8 cellular contexts compared by ENCODE assay signal in genomic region chr5:140700177-140701144, GRCh38. TPM values are rescaled to one million over a fixed set of nuclear protein-coding genes. Genes with fewer than 3 reads are reported as not detected.
DNase-seq lines count a peak whose midpoint lies in the region; ATAC-seq lines count a peak whose summit lies in the region.

TSS of gene ZMAT2 (plus strand) at chr5:140700447. CDS start at chr5:140700461, 14 bp downstream.

- peaks cover 34 to 38% of the 10 kb centered on the region in 2 donors for H3K36me3 Mint-ChIP-seq in activated naive CD4-positive, alpha-beta T cell treated with anti-CD3 and anti-CD28 coated beads, Interleukin-2, amount 50 U/mL, for 72 hours

- ATAC-seq in HG02610 (IDR thresholded peaks at IDR 0.05; ENCODE audit: unreplicated experiment) = peak; percentile 97
- peak; percentile 97 to 99 for ATAC-seq in activated naive CD4-positive, alpha-beta T cell treated with anti-CD3 and anti-CD28 coated beads, Interleukin-2, amount 50 U/mL, for 72 hours

- H3K27ac Mint-ChIP-seq in activated naive CD4-positive, alpha-beta T cell treated with anti-CD3 and anti-CD28 coated beads, Interleukin-2, amount 50 U/mL, for 72 hours = peak within 1 kb of the TSS; percentile 96 to 99

- DNase-seq in NCI-H1092 treated with DMSO at 0.1 percent for 48 hours (lab: John Stamatoyannopoulos, UW) = peak; percentile 92
- peak; percentile 97 for DNase-seq in SKM-1 (lab: John Stamatoyannopoulos, UW; ENCODE audit: unreplicated experiment)
- peak; percentile 84 to 90 for DNase-seq in activated naive CD4-positive, alpha-beta T cell treated with anti-CD3 and anti-CD28 coated beads, Interleukin-2, amount 50 U/mL, for 72 hours (ENCODE audit: low spot score in 2 of 2)
- DNase-seq in glomerular endothelial cell (ENCODE audit: extremely low read depth, low read depth, low spot score) = peak; percentile 96
- DNase-seq in occipital lobe (lab: John Stamatoyannopoulos, UW) = peak; percentile 93

- peak within 1 kb of the TSS; percentile 71 for H3K4me3 ChIP-seq in GM08714 (ENCODE audit: low read length)

- no peaks in the 10 kb centered on the region for H3K9me3 Mint-ChIP-seq in activated naive CD4-positive, alpha-beta T cell treated with anti-CD3 and anti-CD28 coated beads, Interleukin-2, amount 50 U/mL, for 72 hours

- H3K27ac ChIP-seq in temporal lobe (ENCODE audit: low read depth, low read length) = peak within 1 kb of the TSS; percentile 30

RNA-seq across cellular contexts. Expression of gene ZMAT2, which starts in this region (rescaled TPM):
- total RNA-seq in activated naive CD4-positive, alpha-beta T cell treated with anti-CD3 and anti-CD28 coated beads, Interleukin-2, amount 50 U/mL, for 72 hours = 10 to 100 TPM; 50.9 to 72.1 TPM
- total RNA-seq in glomerular endothelial cell = 21.1 and 24.3 TPM in 2 replicates
- 47.1 TPM for total RNA-seq in occipital lobe
- total RNA-seq in temporal lobe = 53.6 TPM

Comparison
In these comparisons a context has a peak if more than half of its experiments do, and no peak if none do; other contexts are left out.
1. Peak in every context shown above with its lines: DNase-seq, ATAC-seq, H3K4me3 ChIP-seq and H3K27ac ChIP-seq.